8 cellular contexts compared by ENCODE assay signal in the genomic region with DNA sequence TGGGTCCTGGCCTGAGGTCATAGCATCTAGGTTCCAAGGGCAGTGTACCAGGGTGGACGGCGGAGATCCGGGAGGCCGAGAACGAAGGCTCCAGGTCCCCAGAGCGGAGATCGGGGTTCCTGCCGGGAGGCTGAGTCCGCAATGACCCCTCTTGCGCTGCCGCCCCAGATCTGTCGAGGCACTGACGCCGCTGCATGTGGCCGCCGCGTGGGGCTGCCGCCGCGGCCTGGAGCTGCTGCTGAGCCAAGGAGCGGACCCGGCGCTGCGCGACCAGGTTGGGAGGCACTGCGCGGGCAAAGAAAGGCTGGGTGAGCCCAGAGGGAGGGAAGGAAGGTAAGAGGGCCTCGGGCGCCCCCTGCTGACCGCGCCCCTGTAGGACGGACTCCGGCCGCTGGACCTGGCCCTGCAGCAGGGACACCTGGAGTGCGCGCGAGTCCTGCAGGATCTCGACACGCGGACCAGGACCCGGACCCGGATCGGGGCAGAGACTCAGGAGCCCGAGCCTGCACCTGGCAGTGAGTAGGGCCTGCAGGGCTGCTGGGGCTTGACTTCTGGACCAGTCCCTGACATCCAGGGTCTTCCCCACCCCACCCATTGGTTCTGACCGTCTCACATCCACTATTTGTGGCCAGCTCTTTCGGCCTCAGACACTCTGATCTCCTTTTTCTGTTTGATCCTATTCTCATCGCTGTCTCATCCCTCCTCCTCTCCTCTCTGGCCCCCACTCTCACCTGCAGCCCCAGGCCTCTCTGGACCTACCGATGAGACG.
DNase-seq lines count a peak whose midpoint lies in the region; ATAC-seq and TF ChIP-seq lines count a peak whose summit lies in the region.

No MANE protein-coding gene starts in this region.

- DNase-seq in GDM1 (lab: John Stamatoyannopoulos, UW) (peak; percentile 64), NCI-H2196 (lab: John Stamatoyannopoulos, UW; ENCODE audit: unreplicated experiment) (peak; percentile 90), cardiac fibroblast (ENCODE audit: low read depth in 2 of 2) (peak; percentile 78 to 80), kidney glomerular epithelial cell (lab: John Stamatoyannopoulos, UW) (peak; percentile 71)
- peak; percentile 70 for DNase-seq in stimulated activated CD4-positive, alpha-beta T cell treated with anti-CD3 and anti-CD28 coated beads, Interleukin-15, amount 100 ng/mL, for 48 hours (ENCODE audit: low read depth in 2 of 2)

- peak overlapping the region; percentile 50 for H3K4me3 ChIP-seq in WI38 (ENCODE audit: low read depth, low read length)
- H3K4me3 ChIP-seq in cardiac fibroblast (replicated peaks in 1 of 2; ENCODE audit: low read depth in 2 of 2, low read length in 2 of 2): peak overlapping the region; percentile 21 to 33

- peak; percentile 75 for ATAC-seq in HG02798 (IDR thresholded peaks at IDR 0.05; ENCODE audit: poor library complexity, unreplicated experiment)
- no peak for ATAC-seq in HG02884 (IDR thresholded peaks at IDR 0.05; ENCODE audit: unreplicated experiment)

- TF ChIP-seq CTCF in WI38 (IDR thresholded peaks at IDR 0.05; ENCODE audit: low read depth, low read length) (peak; percentile 85), cardiac fibroblast (IDR thresholded peaks at IDR 0.05; ENCODE audit: low read depth, low read length) (peak; percentile 91)
